Comparison of ENCODE assay signal across 21 cellular contexts in genomic region chr7:1954366-1955004, GRCh38.
"Had no signal": no experiment of that assay in that cellular context is flagged by ENCODE, and none has a peak within 500 bp of the region (broad histone marks: within the 10 kb centered on the region; RNA-seq: fewer than 3 reads in every experiment).

No MANE protein-coding gene starts in this region.

- H3K4me3 Mint-ChIP-seq: activated CD4-positive, alpha-beta memory T cell treated with anti-CD3 and anti-CD28 coated beads, Interleukin-2, amount 10 ng/mL, durations not matched to agents 7 days and 5 days; activated naive CD8-positive, alpha-beta T cell treated with anti-CD3 and anti-CD28 coated beads, Interleukin-2, amount 50 U/mL, for 24 hours; immature natural killer cell; naive thymus-derived CD8-positive, alpha-beta T cell; stimulated activated naive CD8-positive, alpha-beta T cell treated with anti-CD3 and anti-CD28 coated beads, Interleukin-15, amount 100 ng/mL, for 72 hours; T-helper 2 cell treated with Interferon-gamma antibody and Interleukin-4, amounts not matched to agents 5 μg/mL and 100 μg/mL, for 36 hours had no signal

- H3K27me3 ChIP-seq: ascending aorta, gastroesophageal sphincter, hepatocyte, testis had no signal

- H3K79me2 ChIP-seq: hepatocyte had no signal

- H3K4me1 ChIP-seq: ascending aorta had no signal

- DNase-seq: activated CD4-positive, alpha-beta memory T cell treated with anti-CD3 and anti-CD28 coated beads, Interleukin-2, amount 10 ng/mL, durations not matched to agents 7 days and 5 days; activated CD4-positive, CD25-positive, alpha-beta regulatory T cell treated with anti-CD3 and anti-CD28 coated beads, Interleukin-2, amount 50 U/mL, for 72 hours; activated naive CD8-positive, alpha-beta T cell treated with anti-CD3 and anti-CD28 coated beads, Interleukin-2, amount 50 U/mL, for 24 hours; immature natural killer cell; left cardiac atrium; mammary epithelial cell; naive thymus-derived CD8-positive, alpha-beta T cell; nucleus accumbens; stimulated activated CD4-positive, alpha-beta T cell treated with anti-CD3 and anti-CD28 coated beads, Interleukin-4, amount 100 ng/mL, for 24 hours; stimulated activated naive CD8-positive, alpha-beta T cell treated with anti-CD3 and anti-CD28 coated beads, Interleukin-15, amount 100 ng/mL, for 72 hours; SW 1271; testis had no signal

- ATAC-seq: activated naive CD8-positive, alpha-beta T cell treated with anti-CD3 and anti-CD28 coated beads, Interleukin-2, amount 50 U/mL, for 24 hours; gastroesophageal sphincter; left cardiac atrium; mucosa of descending colon; naive thymus-derived CD8-positive, alpha-beta T cell; stimulated activated naive CD8-positive, alpha-beta T cell treated with anti-CD3 and anti-CD28 coated beads, Interleukin-15, amount 100 ng/mL, for 72 hours had no signal

- H2AFZ ChIP-seq: hepatocyte had no signal

- H3K27ac ChIP-seq: ascending aorta, gastroesophageal sphincter, hepatocyte, testis had no signal

- H3K4me2 ChIP-seq: hepatocyte had no signal

- H3K27ac Mint-ChIP-seq: activated CD4-positive, alpha-beta memory T cell treated with anti-CD3 and anti-CD28 coated beads, Interleukin-2, amount 10 ng/mL, durations not matched to agents 7 days and 5 days; activated naive CD8-positive, alpha-beta T cell treated with anti-CD3 and anti-CD28 coated beads, Interleukin-2, amount 50 U/mL, for 24 hours; immature natural killer cell; naive thymus-derived CD8-positive, alpha-beta T cell; progenitor cell of endocrine pancreas; T-helper 2 cell treated with Interferon-gamma antibody and Interleukin-4, amounts not matched to agents 5 μg/mL and 100 μg/mL, for 36 hours had no signal

- H3K4me3 ChIP-seq: ascending aorta, gastroesophageal sphincter, hepatocyte, mucosa of descending colon, testis had no signal

- FAIRE-seq: bronchial epithelial cell, colon, endothelial cell of umbilical vein had no signal

- H3K27me3 Mint-ChIP-seq: activated naive CD8-positive, alpha-beta T cell treated with anti-CD3 and anti-CD28 coated beads, Interleukin-2, amount 50 U/mL, for 24 hours; naive thymus-derived CD8-positive, alpha-beta T cell; progenitor cell of endocrine pancreas; stimulated activated naive CD8-positive, alpha-beta T cell treated with anti-CD3 and anti-CD28 coated beads, Interleukin-15, amount 100 ng/mL, for 72 hours had no signal

- H3K9me3 ChIP-seq: ascending aorta, gastroesophageal sphincter, mucosa of descending colon, testis had no signal
